Comparison of ENCODE assay signal across 8 cellular contexts in the genomic region with DNA sequence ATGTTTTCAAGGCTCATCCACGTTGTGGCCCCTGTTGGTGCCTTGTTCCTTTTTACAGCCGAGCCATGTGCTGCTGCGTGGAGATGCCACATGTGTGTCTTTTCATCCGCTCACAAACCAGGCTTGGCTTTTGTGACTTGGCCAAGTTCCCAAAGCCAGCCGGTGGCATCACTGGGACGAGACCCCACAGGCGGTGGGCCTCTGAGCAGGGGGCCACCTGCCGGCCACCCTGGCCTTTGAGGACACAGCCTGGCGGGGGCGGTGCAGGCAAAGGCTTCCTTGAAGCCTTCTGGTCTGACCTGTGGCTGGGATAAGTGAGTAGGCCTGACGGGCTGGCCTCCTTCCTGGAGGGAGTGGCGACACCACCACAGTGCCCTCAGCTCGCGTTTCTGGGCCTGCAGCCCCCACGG. TPM values are rescaled to one million over a fixed set of nuclear protein-coding genes. Genes with fewer than 3 reads are reported as not detected.
DNase-seq lines count a peak whose midpoint lies in the region; ATAC-seq lines count a peak whose summit lies in the region.

No MANE protein-coding gene starts in this region.

- peak; percentile 55 for DNase-seq in stimulated activated CD4-positive, alpha-beta T cell treated with anti-CD3 and anti-CD28 coated beads, Interleukin-1b, Interleukin-23, amount 100 ng/mL, for 48 hours
- DNase-seq in stimulated activated CD4-positive, alpha-beta T cell treated with anti-CD3 and anti-CD28 coated beads, Interleukin-2, amount 100 ng/mL, for 48 hours = no peak
- DNase-seq in Kasumi-1 (lab: John Stamatoyannopoulos, UW) = peak; percentile 90 to 92
- DNase-seq in activated T-helper 2 cell treated with anti-CD3 and anti-CD28 coated beads, Interferon-gamma antibody, Interleukin-2, Interleukin-4, amounts not matched to agents 10 μg/mL and 5 μg/mL and 100 μg/mL, durations not matched to agents 14 hours and 24 hours and 36 hours (ENCODE audit: low spot score) = peak; percentile 34
- DNase-seq in left cardiac atrium = peak; percentile 68
- DNase-seq in stimulated activated CD8-positive, alpha-beta memory T cell treated with anti-CD3 and anti-CD28 coated beads, Interleukin-7, amount 100 ng/mL, for 48 hours (ENCODE audit: extremely low read depth in 1 of 2, low read depth in 1 of 2) = peak; percentile 57 to 63
- no peak for DNase-seq in NCI-H2227 treated with DMSO at 0.1 percent for 48 hours (lab: John Stamatoyannopoulos, UW)

- H3K4me3 Mint-ChIP-seq in activated T-helper 2 cell treated with anti-CD3 and anti-CD28 coated beads, Interferon-gamma antibody, Interleukin-2, Interleukin-4, amounts not matched to agents 10 μg/mL and 5 μg/mL and 100 μg/mL, durations not matched to agents 14 hours and 24 hours and 36 hours (ENCODE audit: low read depth) = peak overlapping the region; percentile 71

- H3K4me1 Mint-ChIP-seq in activated T-helper 2 cell treated with anti-CD3 and anti-CD28 coated beads, Interferon-gamma antibody, Interleukin-2, Interleukin-4, amounts not matched to agents 10 μg/mL and 5 μg/mL and 100 μg/mL, durations not matched to agents 14 hours and 24 hours and 36 hours (ENCODE audit: low read depth) = peaks cover 48% of the 10 kb centered on the region

- intact Hi-C loops in activated T-helper 2 cell treated with anti-CD3 and anti-CD28 coated beads, Interferon-gamma antibody, Interleukin-2, Interleukin-4, amounts not matched to agents 10 μg/mL and 5 μg/mL and 100 μg/mL, durations not matched to agents 14 hours and 24 hours and 36 hours (cut with micrococcal nuclease) = loop anchor here (1.0 to 2.0 kb wide), 3 partner anchors 9 to 36 kb away; no protein-coding TSS in a partner anchor
- intact Hi-C loops in left cardiac atrium (cut with DNase I) = no loop called here

- H3K27me3 Mint-ChIP-seq in activated T-helper 2 cell treated with anti-CD3 and anti-CD28 coated beads, Interferon-gamma antibody, Interleukin-2, Interleukin-4, amounts not matched to agents 10 μg/mL and 5 μg/mL and 100 μg/mL, durations not matched to agents 14 hours and 24 hours and 36 hours (ENCODE audit: low read depth) = no peaks in the 10 kb centered on the region

- no peaks in the 10 kb centered on the region for H3K9me3 Mint-ChIP-seq in activated T-helper 2 cell treated with anti-CD3 and anti-CD28 coated beads, Interferon-gamma antibody, Interleukin-2, Interleukin-4, amounts not matched to agents 10 μg/mL and 5 μg/mL and 100 μg/mL, durations not matched to agents 14 hours and 24 hours and 36 hours

- ATAC-seq in left cardiac atrium (peak; percentile 28 to 31), GM18517 (IDR thresholded peaks at IDR 0.05; ENCODE audit: unreplicated experiment) (no peak)

- H3K27ac Mint-ChIP-seq in activated T-helper 2 cell treated with anti-CD3 and anti-CD28 coated beads, Interferon-gamma antibody, Interleukin-2, Interleukin-4, amounts not matched to agents 10 μg/mL and 5 μg/mL and 100 μg/mL, durations not matched to agents 14 hours and 24 hours and 36 hours = peak overlapping the region; percentile 98

- peaks cover 84% of the 10 kb centered on the region for H3K36me3 Mint-ChIP-seq in activated T-helper 2 cell treated with anti-CD3 and anti-CD28 coated beads, Interferon-gamma antibody, Interleukin-2, Interleukin-4, amounts not matched to agents 10 μg/mL and 5 μg/mL and 100 μg/mL, durations not matched to agents 14 hours and 24 hours and 36 hours (ENCODE audit: low read depth)

RNA-seq across cellular contexts. Expression of a gene that starts 10.6 kb away (rescaled TPM):
- 282 and 287 TPM in 2 replicates for total RNA-seq in activated T-helper 2 cell treated with anti-CD3 and anti-CD28 coated beads, Interferon-gamma antibody, Interleukin-2, Interleukin-4, amounts not matched to agents 10 μg/mL and 5 μg/mL and 100 μg/mL, durations not matched to agents 14 hours and 24 hours and 36 hours
- total RNA-seq in left cardiac atrium = 10 to 100 TPM; 51.6 to 52.6 TPM

RNA-seq across cellular contexts. Expression of a gene that starts 12.3 kb away (rescaled TPM):
- 119 and 135 TPM in 2 replicates for total RNA-seq in activated T-helper 2 cell treated with anti-CD3 and anti-CD28 coated beads, Interferon-gamma antibody, Interleukin-2, Interleukin-4, amounts not matched to agents 10 μg/mL and 5 μg/mL and 100 μg/mL, durations not matched to agents 14 hours and 24 hours and 36 hours
- total RNA-seq in left cardiac atrium = 10 to 100 TPM; 22.1 to 22.6 TPM

RNA-seq across cellular contexts. Expression of a gene that starts 26.5 kb away (rescaled TPM):
- 12.1 and 16.2 TPM in 2 replicates for total RNA-seq in activated T-helper 2 cell treated with anti-CD3 and anti-CD28 coated beads, Interferon-gamma antibody, Interleukin-2, Interleukin-4, amounts not matched to agents 10 μg/mL and 5 μg/mL and 100 μg/mL, durations not matched to agents 14 hours and 24 hours and 36 hours
- total RNA-seq in left cardiac atrium = 10 to 100 TPM; 18.1 to 22.2 TPM

Comparison
In these comparisons a context has a peak if more than half of its experiments do, and no peak if none do; other contexts are left out.
1. DNase-seq: peak in stimulated activated CD4-positive, alpha-beta T cell treated with anti-CD3 and anti-CD28 coated beads, Interleukin-1b, Interleukin-23, amount 100 ng/mL, for 48 hours (single experiment), Kasumi-1 (2 of 2), activated T-helper 2 cell treated with anti-CD3 and anti-CD28 coated beads, Interferon-gamma antibody, Interleukin-2, Interleukin-4, amounts not matched to agents 10 μg/mL and 5 μg/mL and 100 μg/mL, durations not matched to agents 14 hours and 24 hours and 36 hours (single experiment), left cardiac atrium (single experiment) and stimulated activated CD8-positive, alpha-beta memory T cell treated with anti-CD3 and anti-CD28 coated beads, Interleukin-7, amount 100 ng/mL, for 48 hours (2 of 2); none in stimulated activated CD4-positive, alpha-beta T cell treated with anti-CD3 and anti-CD28 coated beads, Interleukin-2, amount 100 ng/mL, for 48 hours (0 of 2) and NCI-H2227 treated with DMSO at 0.1 percent for 48 hours (single experiment).